Comparison of ENCODE assay signal across 16 cellular contexts in genomic region chr2:23289671-23290070, GRCh38.
A peak's percentile ranks its signal among the peaks of the same experiment; 100 is the strongest.
DNase-seq lines count a peak whose midpoint lies in the region; ATAC-seq and TF ChIP-seq lines count a peak whose summit lies in the region.
"Had no signal": no experiment of that assay in that cellular context is flagged by ENCODE, and none has a peak within 500 bp of the region (broad histone marks: within the 10 kb centered on the region; RNA-seq: fewer than 3 reads in every experiment).

No MANE protein-coding gene starts in this region.

- DNase-seq in NCI-H774 (lab: John Stamatoyannopoulos, UW) = peak; percentile 7
- DNase-seq in islet precursor cell = peak; percentile 22
- no peak for DNase-seq in trophoblast cell
- no peak for DNase-seq in 8988T
- DNase-seq in cortex of kidney (lab: John Stamatoyannopoulos, UW) = no peak
- no peak for DNase-seq in PC-3
- DNase-seq: Caco-2; CD4-positive, CD25-positive, alpha-beta regulatory T cell; CD8-positive, alpha-beta T cell; DMS153; DND-41; GOT3; HFFc6 had no signal

- no peak overlapping the region for H3K18ac ChIP-seq in trophoblast cell (ENCODE audit: low read length)

- H2BK120ac ChIP-seq in trophoblast cell (ENCODE audit: insufficient read depth, low read length, poor library complexity) = no peak overlapping the region

- intact Hi-C loops in PC-3 (cut with micrococcal nuclease) = no loop called here

- H2AFZ ChIP-seq in trophoblast cell (ENCODE audit: insufficient read depth, low read length, poor library complexity) (no peak overlapping the region), PC-3 (ENCODE audit: low read length) (no peak overlapping the region)

- H3K27ac ChIP-seq in trophoblast cell (ENCODE audit: low read depth, low read length) = no peak overlapping the region
- H3K27ac ChIP-seq in PC-3 (ENCODE audit: low read length) = no peak overlapping the region
- H3K27ac ChIP-seq: BLaER1, C4-2B had no signal

- BruUV-seq in PC-3 (replicated peaks; lab: Mats Ljungman, UMichigan) = no TSS peak

- H3K4ac ChIP-seq in trophoblast cell (ENCODE audit: low read depth, low read length) = no peak overlapping the region

- no peak overlapping the region for H3K4me3 ChIP-seq in trophoblast cell (ENCODE audit: low read depth, low read length)
- no peak overlapping the region for H3K4me3 ChIP-seq in PC-3 (ENCODE audit: low read length)
- H3K4me3 ChIP-seq: BLaER1, HAP-1 had no signal

- H4K8ac ChIP-seq in trophoblast cell (ENCODE audit: low read depth, low read length) = no peak overlapping the region

- no peak overlapping the region for H2AK5ac ChIP-seq in trophoblast cell (ENCODE audit: low read length)

- no peak for ATAC-seq in PC-3
- ATAC-seq: CD8-positive, alpha-beta T cell had no signal

- no CpG with 5 or more reads among the region's 2 CpGs for WGBS in trophoblast cell (ENCODE audit: extremely low coverage, insufficient coverage, insufficient read length)

- H4K91ac ChIP-seq in trophoblast cell (ENCODE audit: low read depth, low read length) = peak overlapping the region; percentile 11

- POLR2A ChIA-PET in PC-3 (lab: Charles Lee; ENCODE audit: unreplicated experiment) = no interaction called here

- H3K9ac ChIP-seq in trophoblast cell (ENCODE audit: low read length) = no peak overlapping the region
- no peak overlapping the region for H3K9ac ChIP-seq in PC-3 (ENCODE audit: low read length)
- H3K9ac ChIP-seq: BLaER1 had no signal

- no peaks in the 10 kb centered on the region for H3K9me2 ChIP-seq in PC-3 (replicated peaks; ENCODE audit: low read length)

- H3K36me3 ChIP-seq in trophoblast cell (ENCODE audit: control insufficient read depth in 1 of 2, insufficient read depth in 2 of 2, low read length in 2 of 2) (no peaks in the 10 kb centered on the region), PC-3 (ENCODE audit: low read depth, low read length) (no peaks in the 10 kb centered on the region)
- H3K36me3 ChIP-seq: BLaER1, HAP-1 had no signal

- no peak overlapping the region for H2BK5ac ChIP-seq in trophoblast cell (ENCODE audit: low read depth, low read length, poor library complexity)

- H3K14ac ChIP-seq in trophoblast cell (ENCODE audit: low read length) = no peak overlapping the region

- no peak overlapping the region for H2BK12ac ChIP-seq in trophoblast cell (ENCODE audit: low read length)

- peaks cover 21% of the 10 kb centered on the region for H3K79me1 ChIP-seq in trophoblast cell (ENCODE audit: low read length)

- TF ChIP-seq CTCF in PC-3 (conservative IDR thresholded peaks at IDR 0.05; ENCODE audit: low read depth, low read length) = no peak

- H3K27me3 ChIP-seq in trophoblast cell (ENCODE audit: insufficient read depth, low read length) = no peaks in the 10 kb centered on the region
- H3K27me3 ChIP-seq in PC-3 (ENCODE audit: low read length) = peaks cover 6% of the 10 kb centered on the region; the same call in 1 of the 2 replicates
- H3K27me3 ChIP-seq: BLaER1 had no signal

- H3F3A ChIP-seq in PC-3 (ENCODE audit: low read length, unreplicated experiment) = no peaks in the 10 kb centered on the region

- CTCF ChIA-PET in PC-3 (lab: Charles Lee) = no interaction called here

- no peak overlapping the region for H3K23ac ChIP-seq in trophoblast cell (ENCODE audit: low read length)

- H4K12ac ChIP-seq in trophoblast cell (ENCODE audit: low read depth, low read length) = no peak overlapping the region

- H3K9me3 ChIP-seq in trophoblast cell (ENCODE audit: insufficient read depth, low read depth, low read length) (no peaks in the 10 kb centered on the region), PC-3 (ENCODE audit: low read length) (no peaks in the 10 kb centered on the region)
- H3K9me3 ChIP-seq: BLaER1, Caco-2, HAP-1 had no signal

- H3K4me2 ChIP-seq in trophoblast cell (ENCODE audit: low read length) (no peak overlapping the region), PC-3 (ENCODE audit: low read length) (no peak overlapping the region)
- H3K4me2 ChIP-seq: BLaER1 had no signal

- H3K79me2 ChIP-seq in trophoblast cell (ENCODE audit: control insufficient read depth, insufficient read depth, low read length, poor library complexity) (no peaks in the 10 kb centered on the region), PC-3 (ENCODE audit: low read length) (no peaks in the 10 kb centered on the region)

- H4K20me1 ChIP-seq in PC-3 (ENCODE audit: low read length) = no peaks in the 10 kb centered on the region
- H4K20me1 ChIP-seq: BLaER1 had no signal

- H3K4me1 ChIP-seq in trophoblast cell (ENCODE audit: control insufficient read depth in 1 of 2, insufficient read depth in 2 of 2, low read length in 2 of 2) (peaks cover 9 to 24% of the 10 kb centered on the region in 2 experiments), PC-3 (ENCODE audit: insufficient read depth, low read length) (no peaks in the 10 kb centered on the region)
- H3K4me1 ChIP-seq: BLaER1 had no signal

Comparison
In these comparisons a context has a peak if more than half of its experiments do, and no peak if none do; other contexts are left out.
1. DNase-seq: peak in NCI-H774 (single experiment) and islet precursor cell (single experiment); none in trophoblast cell (0 of 2), 8988T (single experiment), cortex of kidney (single experiment) and PC-3 (single experiment).